In the genomic region with DNA sequence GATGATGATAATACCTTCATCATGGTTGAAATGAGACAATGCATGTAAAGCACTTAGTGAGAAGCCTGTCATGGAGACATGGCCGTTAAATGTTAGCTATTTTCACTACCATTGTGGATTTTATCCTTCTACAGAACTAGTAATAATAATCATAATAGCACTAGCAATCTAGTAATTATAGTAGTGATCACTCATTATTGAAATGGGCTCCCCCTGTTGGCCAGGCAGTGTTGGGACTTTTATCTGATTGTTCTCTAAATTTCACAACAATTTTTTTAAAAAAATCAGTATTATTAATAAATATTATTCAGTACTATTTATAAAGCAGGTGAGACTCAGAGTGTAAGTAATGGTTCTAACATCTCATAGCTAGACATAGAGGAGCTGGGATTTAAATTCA, we compare ENCODE assay signal across 11 cellular contexts.
DNase-seq lines count a peak whose midpoint lies in the region; ATAC-seq, FAIRE-seq and TF ChIP-seq lines count a peak whose summit lies in the region.
"Had no signal": no experiment of that assay in that cellular context is flagged by ENCODE, and none has a peak within 500 bp of the region (broad histone marks: within the 10 kb centered on the region; RNA-seq: fewer than 3 reads in every experiment).

No MANE protein-coding gene starts in this region.

- intact Hi-C loops in spleen (cut with DNase I; ENCODE audit: low total_unique reads): no loop called here

- H3K27me3 ChIP-seq in BE2C (no peaks in the 10 kb centered on the region), spleen (replicated peaks in 1 of 7) (no peaks in the 10 kb centered on the region)

- H3K4me3 ChIP-seq in BE2C (ENCODE audit: low read depth, low read length) (no peak overlapping the region), spleen (no peak overlapping the region)
- H3K4me3 ChIP-seq: mucosa of descending colon had no signal

- DNase-seq in BE2C: peak; percentile 8
- DNase-seq in OCI-M1 (lab: John Stamatoyannopoulos, UW): peak; percentile 8
- DNase-seq in foreskin melanocyte: no peak
- DNase-seq in spleen: no peak
- DNase-seq: NCI-H1092 had no signal

- no peaks in the 10 kb centered on the region for H3K36me3 ChIP-seq in BE2C
- no peaks in the 10 kb centered on the region for H3K36me3 ChIP-seq in spleen

- ATAC-seq in HG03280 (IDR thresholded peaks at IDR 0.05; ENCODE audit: unreplicated experiment) (no peak), HG03039 (IDR thresholded peaks at IDR 0.05; ENCODE audit: unreplicated experiment) (no peak)
- ATAC-seq: mucosa of descending colon had no signal

- 63 to 96% (median 75%) methylated on average over 1 of the region's 1 CpG for WGBS in spleen, 5 donors

- no peaks in the 10 kb centered on the region for H3K4me1 ChIP-seq in BE2C
- H3K4me1 ChIP-seq in spleen: peaks cover 0 to 3% (median 0%) of the 10 kb centered on the region in 6 donors

- no peak overlapping the region for H3K27ac ChIP-seq in spleen

- TF ChIP-seq CTCF in BE2C (IDR thresholded peaks at IDR 0.05; ENCODE audit: low read depth, low read length): peak; percentile 45
- peak; percentile 26 for TF ChIP-seq CTCF in GM12873 (IDR thresholded peaks at IDR 0.05; ENCODE audit: insufficient read depth, low read depth, low read length, missing control alignments)
- peak in 1 of 11 experiments; percentile 25 for TF ChIP-seq CTCF in spleen (IDR thresholded peaks at IDR 0.05 in 8 of 11, conservative IDR thresholded peaks at IDR 0.05 in 3 of 11)

- H3K9me3 ChIP-seq in BE2C (no peaks in the 10 kb centered on the region), spleen (no peaks in the 10 kb centered on the region)
- H3K9me3 ChIP-seq: mucosa of descending colon had no signal

- peak; percentile 33 for FAIRE-seq in islet of Langerhans (lab: Jason Lieb, UNC)
- FAIRE-seq: endothelial cell of umbilical vein had no signal

- TF ChIP-seq POLR2A in spleen (IDR thresholded peaks at IDR 0.05): no peak

Comparison
In these comparisons a context has a peak if more than half of its experiments do, and no peak if none do; other contexts are left out.
1. DNase-seq: peak in BE2C (single experiment) and OCI-M1 (single experiment); none in foreskin melanocyte (single experiment) and spleen (single experiment).